2 cellular contexts compared by ENCODE assay signal in the genomic region with DNA sequence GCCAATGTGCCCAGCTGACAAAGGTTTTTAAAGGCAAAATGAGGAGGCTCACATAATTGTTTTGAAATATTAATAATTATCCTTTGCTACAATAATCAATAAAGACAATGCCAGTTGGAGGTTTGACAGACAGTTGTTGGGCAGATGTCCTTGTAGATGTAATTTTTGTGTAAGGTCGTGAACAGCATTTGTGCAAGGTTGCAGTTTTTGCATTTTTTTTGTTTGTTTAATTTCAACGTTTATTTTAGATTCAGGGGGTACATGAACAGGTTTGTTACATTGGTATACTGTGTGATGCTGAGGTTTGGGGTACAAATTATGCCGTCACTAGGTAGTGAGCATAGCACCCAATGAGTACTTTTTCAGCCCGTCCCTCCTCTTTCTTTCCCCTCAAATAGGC.
TF ChIP-seq lines count a peak whose summit lies in the region.

No MANE protein-coding gene starts in this region.

TF ChIP-seq in HepG2, 621 proteins besides CTCF, POLR2A, EP300 and RAD21:
- peak; percentile 88 for TF ChIP-seq MAFK (conservative IDR thresholded peaks at IDR 0.05 in 1 of 2, IDR thresholded peaks at IDR 0.05 in 1 of 2; ENCODE audit: low read length in 2 of 2)
- no peak for TF ChIP-seq SCMH1 (CRISPR knock-in tag; IDR thresholded peaks at IDR 0.05; ENCODE audit: borderline replicate concordance)
- TF ChIP-seq MAFF (IDR thresholded peaks at IDR 0.05; ENCODE audit: low read depth, low read length) = peak; percentile 88

TF ChIP-seq in K562, 482 proteins besides CTCF, POLR2A, EP300 and RAD21:
- TF ChIP-seq SRF (CRISPR knock-in tag; IDR thresholded peaks at IDR 0.05) (no peak), RB1 (IDR thresholded peaks at IDR 0.05; ENCODE audit: low read depth) (no peak), ZNF780A (CRISPR knock-in tag; IDR thresholded peaks at IDR 0.05) (no peak), MAFF (IDR thresholded peaks at IDR 0.05; ENCODE audit: low read length) (peak; percentile 82), ZNF408 (CRISPR knock-in tag; IDR thresholded peaks at IDR 0.05; ENCODE audit: low read depth) (no peak), TEAD1 (CRISPR knock-in tag; IDR thresholded peaks at IDR 0.05) (no peak), C11orf30 (IDR thresholded peaks at IDR 0.05; ENCODE audit: low read depth) (peak; percentile 86), RFX7 (CRISPR knock-in tag; IDR thresholded peaks at IDR 0.05) (no peak), ZNF316 (IDR thresholded peaks at IDR 0.05) (peak; percentile 90), NBN (IDR thresholded peaks at IDR 0.05; ENCODE audit: low read depth) (no peak), YBX1 (IDR thresholded peaks at IDR 0.05) (no peak), RHOXF2B (CRISPR knock-in tag; conservative IDR thresholded peaks at IDR 0.05) (no peak), ZSCAN32 (CRISPR knock-in tag; IDR thresholded peaks at IDR 0.05) (no peak), MTA3 (IDR thresholded peaks at IDR 0.05; ENCODE audit: borderline replicate concordance) (no peak), MAFG (tag; conservative IDR thresholded peaks at IDR 0.05) (peak; percentile 71; the same call in 1 of the 2 replicates), MAFK (IDR thresholded peaks at IDR 0.05; ENCODE audit: low read length) (peak; percentile 78), ZNF263 (CRISPR knock-in tag; IDR thresholded peaks at IDR 0.05; ENCODE audit: borderline replicate concordance) (no peak), ATF7 (IDR thresholded peaks at IDR 0.05) (no peak)
- TF ChIP-seq, protein P1, sequence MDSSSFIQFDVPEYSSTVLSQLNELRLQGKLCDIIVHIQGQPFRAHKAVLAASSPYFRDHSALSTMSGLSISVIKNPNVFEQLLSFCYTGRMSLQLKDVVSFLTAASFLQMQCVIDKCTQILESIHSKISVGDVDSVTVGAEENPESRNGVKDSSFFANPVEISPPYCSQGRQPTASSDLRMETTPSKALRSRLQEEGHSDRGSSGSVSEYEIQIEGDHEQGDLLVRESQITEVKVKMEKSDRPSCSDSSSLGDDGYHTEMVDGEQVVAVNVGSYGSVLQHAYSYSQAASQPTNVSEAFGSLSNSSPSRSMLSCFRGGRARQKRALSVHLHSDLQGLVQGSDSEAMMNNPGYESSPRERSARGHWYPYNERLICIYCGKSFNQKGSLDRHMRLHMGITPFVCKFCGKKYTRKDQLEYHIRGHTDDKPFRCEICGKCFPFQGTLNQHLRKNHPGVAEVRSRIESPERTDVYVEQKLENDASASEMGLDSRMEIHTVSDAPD (CRISPR knock-in tag; IDR thresholded peaks at IDR 0.05) = no peak
- TF ChIP-seq, protein P2, sequence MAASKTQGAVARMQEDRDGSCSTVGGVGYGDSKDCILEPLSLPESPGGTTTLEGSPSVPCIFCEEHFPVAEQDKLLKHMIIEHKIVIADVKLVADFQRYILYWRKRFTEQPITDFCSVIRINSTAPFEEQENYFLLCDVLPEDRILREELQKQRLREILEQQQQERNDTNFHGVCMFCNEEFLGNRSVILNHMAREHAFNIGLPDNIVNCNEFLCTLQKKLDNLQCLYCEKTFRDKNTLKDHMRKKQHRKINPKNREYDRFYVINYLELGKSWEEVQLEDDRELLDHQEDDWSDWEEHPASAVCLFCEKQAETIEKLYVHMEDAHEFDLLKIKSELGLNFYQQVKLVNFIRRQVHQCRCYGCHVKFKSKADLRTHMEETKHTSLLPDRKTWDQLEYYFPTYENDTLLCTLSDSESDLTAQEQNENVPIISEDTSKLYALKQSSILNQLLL (CRISPR knock-in tag; IDR thresholded peaks at IDR 0.05; ENCODE audit: borderline replicate concordance) = no peak
- TF ChIP-seq, protein P3, sequence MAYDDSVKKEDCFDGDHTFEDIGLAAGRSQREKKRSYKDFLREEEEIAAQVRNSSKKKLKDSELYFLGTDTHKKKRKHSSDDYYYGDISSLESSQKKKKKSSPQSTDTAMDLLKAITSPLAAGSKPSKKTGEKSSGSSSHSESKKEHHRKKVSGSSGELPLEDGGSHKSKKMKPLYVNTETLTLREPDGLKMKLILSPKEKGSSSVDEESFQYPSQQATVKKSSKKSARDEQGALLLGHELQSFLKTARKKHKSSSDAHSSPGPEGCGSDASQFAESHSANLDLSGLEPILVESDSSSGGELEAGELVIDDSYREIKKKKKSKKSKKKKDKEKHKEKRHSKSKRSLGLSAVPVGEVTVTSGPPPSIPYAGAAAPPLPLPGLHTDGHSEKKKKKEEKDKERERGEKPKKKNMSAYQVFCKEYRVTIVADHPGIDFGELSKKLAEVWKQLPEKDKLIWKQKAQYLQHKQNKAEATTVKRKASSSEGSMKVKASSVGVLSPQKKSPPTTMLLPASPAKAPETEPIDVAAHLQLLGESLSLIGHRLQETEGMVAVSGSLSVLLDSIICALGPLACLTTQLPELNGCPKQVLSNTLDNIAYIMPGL (CRISPR knock-in tag; IDR thresholded peaks at IDR 0.05) = no peak
- TF ChIP-seq, protein P4, sequence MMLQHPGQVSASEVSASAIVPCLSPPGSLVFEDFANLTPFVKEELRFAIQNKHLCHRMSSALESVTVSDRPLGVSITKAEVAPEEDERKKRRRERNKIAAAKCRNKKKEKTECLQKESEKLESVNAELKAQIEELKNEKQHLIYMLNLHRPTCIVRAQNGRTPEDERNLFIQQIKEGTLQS (IDR thresholded peaks at IDR 0.05) = no peak
- TF ChIP-seq, protein P4 (CRISPR knock-in tag; conservative IDR thresholded peaks at IDR 0.05) = no peak
